In genomic region chr13:37059136-37059847, GRCh38 we compare ENCODE assay signal across 8 cellular contexts. TPM values are rescaled to one million over a fixed set of nuclear protein-coding genes. Genes with fewer than 3 reads are reported as not detected.
DNase-seq lines count a peak whose midpoint lies in the region; ATAC-seq and TF ChIP-seq lines count a peak whose summit lies in the region.

Gene SUPT20H (minus strand): TSS chr13:37059688. CDS start chr13:37051490, 8,198 bp downstream.

- H2BK120ac ChIP-seq in IMR-90 (ENCODE audit: low read depth, low read length): peak within 1 kb of the TSS; percentile 41; the same call in 1 of the 2 replicates

- CTCF ChIA-PET in IMR-90 (lab: Yijun Ruan, JAX): no interaction called here

- H3K4me3 ChIP-seq in IMR-90 (ENCODE audit: insufficient read depth, low read depth, low read length) (peak within 1 kb of the TSS; percentile 98), epithelial cell of esophagus (ENCODE audit: low read length) (peak within 1 kb of the TSS; percentile 85), mucosa of descending colon (peak within 1 kb of the TSS; percentile 67)

- intact Hi-C loops in IMR-90 (cut with micrococcal nuclease): no loop called here
- intact Hi-C loops in mucosa of descending colon (cut with DNase I, micrococcal nuclease): no loop called here

- H3K23ac ChIP-seq in IMR-90 (ENCODE audit: low read depth, low read length): peak within 1 kb of the TSS; percentile 99

- BruUV-seq in IMR-90 (replicated peaks; lab: Mats Ljungman, UMichigan): TSS peak; percentile 38

- H3K4me1 ChIP-seq in IMR-90 (ENCODE audit: control insufficient read depth, insufficient read depth, low read length) (no peaks in the 10 kb centered on the region; the same call in 1 of the 2 replicates), mucosa of descending colon (ENCODE audit: low read depth) (peaks cover 5% of the 10 kb centered on the region)

- no peak within 1 kb of the TSS for H2BK20ac ChIP-seq in IMR-90 (ENCODE audit: low read depth, low read length)

- H2BK5ac ChIP-seq in IMR-90 (ENCODE audit: low read depth, low read length, poor library complexity, severe bottlenecking): peak within 1 kb of the TSS; percentile 85

- TF ChIP-seq CTCF in IMR-90 (conservative IDR thresholded peaks at IDR 0.05; ENCODE audit: low read depth, low read length) (no peak), epithelial cell of esophagus (IDR thresholded peaks at IDR 0.05; ENCODE audit: insufficient read depth, low read depth, low read length, missing control alignments) (no peak), mucosa of descending colon (IDR thresholded peaks at IDR 0.05) (no peak)

- peak within 1 kb of the TSS; percentile 85 to 87 for H4K8ac ChIP-seq in IMR-90 (ENCODE audit: low read depth in 2 of 2, low read length in 2 of 2)

- peak within 1 kb of the TSS; percentile 87 for H2AK9ac ChIP-seq in IMR-90 (replicated peaks; ENCODE audit: low read depth, low read length, poor library complexity)

- POLR2A ChIA-PET in IMR-90 (lab: Charles Lee; ENCODE audit: unreplicated experiment): no interaction called here

- H3K27ac ChIP-seq in IMR-90 (ENCODE audit: insufficient read depth, low read length): peak within 1 kb of the TSS; percentile 93

- peak within 1 kb of the TSS; percentile 78 for H2AK5ac ChIP-seq in IMR-90 (ENCODE audit: low read depth, low read length)

- 1% methylated on average over 32 of the region's 63 CpGs; no CpG with 5 or more reads in 1 of the 2 experiments for WGBS in IMR-90 (ENCODE audit: extremely low coverage in 2 of 2, insufficient read length in 1 of 2), 2 experiments

- ATAC-seq in GM21529 (IDR thresholded peaks at IDR 0.05; ENCODE audit: unreplicated experiment) (peak; percentile 98), IMR-90 (ENCODE audit: low read depth) (peak; percentile 97), mucosa of descending colon (peak; percentile 100)

- DNase-seq in DMS153 (lab: John Stamatoyannopoulos, UW): peak; percentile 79
- peak; percentile 88 for DNase-seq in IMR-90
- DNase-seq in OCI-M2 (lab: John Stamatoyannopoulos, UW; ENCODE audit: unreplicated experiment): peak; percentile 37
- peak; percentile 93 for DNase-seq in activated T-cell treated with anti-CD3 and anti-CD28 coated beads for 4 hours
- peak; percentile 95 for DNase-seq in epithelial cell of esophagus (ENCODE audit: low read depth)
- peak; percentile 97 to 98 (median 97) for DNase-seq in mucosa of descending colon
- peak; percentile 87 to 88 for DNase-seq in stimulated activated CD8-positive, alpha-beta memory T cell treated with anti-CD3 and anti-CD28 coated beads, Interleukin-4, amount 100 ng/mL, for 1 hour (ENCODE audit: low read depth in 2 of 2, low spot score in 1 of 2)

- peak within 1 kb of the TSS; percentile 33; the same call in 2 of the 3 replicates for H2BK15ac ChIP-seq in IMR-90 (ENCODE audit: low read depth, low read length)

- H4K91ac ChIP-seq in IMR-90 (ENCODE audit: insufficient read depth, low read depth, low read length): peak within 1 kb of the TSS; percentile 69; the same call in 1 of the 2 replicates

- in situ Hi-C loops in IMR-90 (cut with MboI; ENCODE audit: low sequenced_read_pairs): no loop called here

- no peaks in the 10 kb centered on the region for H3K9me3 ChIP-seq in IMR-90 (ENCODE audit: control insufficient read depth, insufficient read depth, low read length)
- no peaks in the 10 kb centered on the region for H3K9me3 ChIP-seq in mucosa of descending colon

- H3K4ac ChIP-seq in IMR-90 (ENCODE audit: low read depth, low read length): peak within 1 kb of the TSS; percentile 86

- peak within 1 kb of the TSS; percentile 94 for H2AFZ ChIP-seq in IMR-90 (replicated peaks; ENCODE audit: low read length, poor library complexity)

- peak within 1 kb of the TSS; percentile 95 for H3K9ac ChIP-seq in IMR-90 (ENCODE audit: low read depth, low read length)

- peak within 1 kb of the TSS; percentile 76 for H3K56ac ChIP-seq in IMR-90 (ENCODE audit: extremely low read depth, insufficient read depth, low read length)

- dilution Hi-C loops in IMR-90 (cut with HindIII; ENCODE audit: low sequenced_read_pairs, unreplicated experiment): no loop called here

- TF ChIP-seq RAD21 in IMR-90 (IDR thresholded peaks at IDR 0.05; ENCODE audit: low read length): no peak

- H3K4me2 ChIP-seq in IMR-90 (ENCODE audit: low read depth, low read length): peak within 1 kb of the TSS; percentile 98

- peak; percentile 85 for TF ChIP-seq POLR2A in IMR-90 (IDR thresholded peaks at IDR 0.05; ENCODE audit: low read depth, low read length)

- H3K14ac ChIP-seq in IMR-90 (replicated peaks; ENCODE audit: low read depth, low read length): peak within 1 kb of the TSS; percentile 85

- H3K9me1 ChIP-seq in IMR-90 (ENCODE audit: insufficient read depth, low read length): peaks cover 5% of the 10 kb centered on the region; the same call in 1 of the 2 replicates

- peaks cover 6 to 24% of the 10 kb centered on the region in 2 experiments; a peak in 3 of 4 replicates for H3K79me1 ChIP-seq in IMR-90 (ENCODE audit: low read depth in 1 of 2, low read length in 2 of 2)

- H3K36me3 ChIP-seq in IMR-90 (ENCODE audit: control insufficient read depth, insufficient read depth, low read length) (peaks cover 4% of the 10 kb centered on the region), mucosa of descending colon (ENCODE audit: low read depth) (no peaks in the 10 kb centered on the region)

- H4K5ac ChIP-seq in IMR-90 (ENCODE audit: low read depth, low read length): peak within 1 kb of the TSS; percentile 92

- peak within 1 kb of the TSS; percentile 74 for H3K18ac ChIP-seq in IMR-90 (ENCODE audit: low read depth, low read length)

- peaks cover 2% of the 10 kb centered on the region; the same call in 1 of the 2 replicates for H3K27me3 ChIP-seq in IMR-90 (ENCODE audit: control insufficient read depth, insufficient read depth, low read length)

- peaks cover 10% of the 10 kb centered on the region for H4K20me1 ChIP-seq in IMR-90 (ENCODE audit: insufficient read depth, low read length)

TF ChIP-seq in IMR-90, 13 proteins besides CTCF, POLR2A, EP300 and RAD21:
- TF ChIP-seq MAZ (IDR thresholded peaks at IDR 0.05; ENCODE audit: borderline replicate concordance, low read depth, low read length) (peak; percentile 74; the same call in 1 of the 2 replicates), USF2 (IDR thresholded peaks at IDR 0.05; ENCODE audit: low read depth, low read length) (no peak), CEBPB (IDR thresholded peaks at IDR 0.05; ENCODE audit: low read depth, low read length) (0 out of 2 replicates have a peak, but pooled peaks have one; percentile 7)

RNA-seq across cellular contexts. Expression of gene SUPT20H, which starts in this region (rescaled TPM):
- total RNA-seq in IMR-90 (2012; rRNA removed): 44.4 and 46.6 TPM in 2 replicates
- polyA plus RNA-seq in IMR-90 (2012; rRNA removed): 49.5 and 55.1 TPM in 2 replicates
- polyA plus RNA-seq in IMR-90 (2012; cell fraction: cytosol; rRNA removed): 12.8 and 16.2 TPM in 2 replicates
- 24.5 and 102 TPM in 2 replicates for polyA plus RNA-seq in IMR-90 (2012; cell fraction: nucleus; rRNA removed; ENCODE audit: low replicate concordance)
- total RNA-seq in mucosa of descending colon: 10 to 100 TPM; 47.7 to 56.9 (median 56.4) TPM

Comparison
In these comparisons a context has a peak if more than half of its experiments do, and no peak if none do; other contexts are left out.
1. Peak in every context shown above with its lines: DNase-seq, ATAC-seq, H3K4me3 ChIP-seq and H3K27ac ChIP-seq.
2. DNase-seq: peak in every context shown above with its lines; median percentile 97 in mucosa of descending colon; 95 in epithelial cell of esophagus; 93 in activated T-cell treated with anti-CD3 and anti-CD28 coated beads for 4 hours; 88 in IMR-90; 88 in stimulated activated CD8-positive, alpha-beta memory T cell treated with anti-CD3 and anti-CD28 coated beads, Interleukin-4, amount 100 ng/mL, for 1 hour; 79 in DMS153; 37 in OCI-M2.